ENCODE assay signal across 9 cellular contexts in genomic region chr6:7974932-7975763, GRCh38.
DNase-seq lines count a peak whose midpoint lies in the region; ATAC-seq, FAIRE-seq and TF ChIP-seq lines count a peak whose summit lies in the region.
"Had no signal": no experiment of that assay in that cellular context is flagged by ENCODE, and none has a peak within 500 bp of the region (broad histone marks: within the 10 kb centered on the region; RNA-seq: fewer than 3 reads in every experiment).

No MANE protein-coding gene starts in this region.

- BruUV-seq in K562 (replicated peaks; lab: Mats Ljungman, UMichigan): no TSS peak

- intact Hi-C loops in K562 (cut with micrococcal nuclease): loop anchor here (1.0 to 5.0 kb wide), 2 partner anchors 63 to 76 kb away; partner anchors contain the start of gene TXNDC5
- intact Hi-C loops in activated CD4-positive, alpha-beta T cell treated with anti-CD3 and anti-CD28 coated beads, Interleukin-2, amount 10 ng/mL, durations not matched to agents 24 days and 14 days (cut with micrococcal nuclease): no loop called here

- CTCF ChIA-PET in K562 (lab: Yijun Ruan, JAX; ENCODE audit: low intra/inter-chr PET ratio): interaction anchor here (0.5 to 1.0 kb wide), 2 partner anchors 16 to 84 kb away, joined by 3 to 4 read pairs; no protein-coding TSS in a partner anchor

- peaks cover 15% of the 10 kb centered on the region; the same call in 1 of the 2 replicates for H4K20me1 ChIP-seq in K562 (replicated peaks; ENCODE audit: control insufficient read depth, insufficient read depth, low read length)

- H3K4me1 ChIP-seq in K562 (replicated peaks in 1 of 2; ENCODE audit: control insufficient read depth in 2 of 2, insufficient read depth in 2 of 2, low read length in 2 of 2): peaks cover 7 to 20% of the 10 kb centered on the region in 2 experiments; a peak in 4 of 5 replicates

- TF ChIP-seq EP300 in K562 (IDR thresholded peaks at IDR 0.05; ENCODE audit: low read length): peak; percentile 79

- H3K9me1 ChIP-seq in K562 (ENCODE audit: control insufficient read depth, insufficient read depth, low read length): no peaks in the 10 kb centered on the region

- POLR2A ChIA-PET in K562 (lab: Yijun Ruan, JAX): interaction anchor here (0.6 to 1.4 kb wide), 2 partner anchors 24 to 37 kb away, joined by 3 read pairs; no protein-coding TSS in a partner anchor

- peaks cover 17% of the 10 kb centered on the region for H3K27me3 Mint-ChIP-seq in activated CD4-positive, alpha-beta T cell treated with anti-CD3 and anti-CD28 coated beads, Interleukin-2, amount 10 ng/mL, durations not matched to agents 24 days and 14 days

- no peaks in the 10 kb centered on the region for H3K79me2 ChIP-seq in K562 (ENCODE audit: control insufficient read depth, insufficient read depth, low read length)

- 0 out of 2 replicates have a peak overlapping the region, but pooled peaks have one; percentile 3 for H2AFZ ChIP-seq in K562 (ENCODE audit: low read depth, low read length)

- H3K4me2 ChIP-seq in K562 (ENCODE audit: insufficient read depth, low read length): peak overlapping the region; percentile 49

- peaks cover 7% of the 10 kb centered on the region for H3K9me3 Mint-ChIP-seq in activated CD4-positive, alpha-beta T cell treated with anti-CD3 and anti-CD28 coated beads, Interleukin-2, amount 10 ng/mL, durations not matched to agents 24 days and 14 days

- peaks cover 4% of the 10 kb centered on the region for H3K4me1 Mint-ChIP-seq in activated CD4-positive, alpha-beta T cell treated with anti-CD3 and anti-CD28 coated beads, Interleukin-2, amount 10 ng/mL, durations not matched to agents 24 days and 14 days

- DNase-seq in EL: peak; percentile 96
- DNase-seq in LoVo (ENCODE audit: low spot score): peak; percentile 97
- DNase-seq in K562 (ENCODE audit: extremely low read depth in 1 of 4, low spot score in 3 of 4): peak; percentile 67 to 94 (median 81)
- peak; percentile 32 for DNase-seq in kidney epithelial cell (ENCODE audit: low read depth)
- peak; percentile 55 for DNase-seq in stromal cell of bone marrow (ENCODE audit: low read depth)
- DNase-seq in effector CD4-positive, alpha-beta T cell: no peak
- no peak for DNase-seq in retina
- no peak for DNase-seq in activated CD4-positive, alpha-beta T cell treated with anti-CD3 and anti-CD28 coated beads, Interleukin-2, amount 10 ng/mL, durations not matched to agents 24 days and 14 days

- peaks cover 8 to 22% of the 10 kb centered on the region in 2 experiments for H3K27me3 ChIP-seq in K562 (ENCODE audit: control insufficient read depth in 2 of 2, insufficient read depth in 2 of 2, low read length in 2 of 2)
- peaks cover 2% of the 10 kb centered on the region for H3K27me3 ChIP-seq in kidney epithelial cell (ENCODE audit: control insufficient read depth, insufficient read depth, low read length)

- in situ Hi-C loops in K562 (cut with MboI): no loop called here

- H3K36me3 ChIP-seq in K562 (ENCODE audit: control insufficient read depth, insufficient read depth, low read length): no peaks in the 10 kb centered on the region
- no peaks in the 10 kb centered on the region for H3K36me3 ChIP-seq in kidney epithelial cell (ENCODE audit: control insufficient read depth, insufficient read depth, low read length)

- TF ChIP-seq CTCF in K562 (IDR thresholded peaks at IDR 0.05 in 2 of 3, conservative IDR thresholded peaks at IDR 0.05 in 1 of 3; ENCODE audit: insufficient read depth in 2 of 3, low read depth in 1 of 3, low read length in 3 of 3) (peak in 1 of 3 experiments; percentile 6; a peak in 1 of 6 replicates), kidney epithelial cell (IDR thresholded peaks at IDR 0.05; ENCODE audit: insufficient read depth, low read length, poor library complexity, severe bottlenecking) (no peak)

- H3K4me3 ChIP-seq in K562 (no peak overlapping the region), kidney epithelial cell (ENCODE audit: low read depth, low read length) (no peak overlapping the region)

- no peaks in the 10 kb centered on the region for H3K36me3 Mint-ChIP-seq in activated CD4-positive, alpha-beta T cell treated with anti-CD3 and anti-CD28 coated beads, Interleukin-2, amount 10 ng/mL, durations not matched to agents 24 days and 14 days (ENCODE audit: low read depth)

- TF ChIP-seq RAD21 in K562 (CRISPR knock-in tag; conservative IDR thresholded peaks at IDR 0.05 in 1 of 2, IDR thresholded peaks at IDR 0.05 in 1 of 2): 0 out of 4 replicates have a peak, but pooled peaks have one; percentile 5 to 11

- no peak overlapping the region for H3K27ac ChIP-seq in K562 (ENCODE audit: extremely low read depth, low read depth, low read length)
- H3K27ac ChIP-seq: HL-60 had no signal

- H3K9me3 ChIP-seq in K562 (replicated peaks; ENCODE audit: control insufficient read depth, insufficient read depth, low read depth, low read length): no peaks in the 10 kb centered on the region

- no peak overlapping the region for H3K4me3 Mint-ChIP-seq in activated CD4-positive, alpha-beta T cell treated with anti-CD3 and anti-CD28 coated beads, Interleukin-2, amount 10 ng/mL, durations not matched to agents 24 days and 14 days

- no peak overlapping the region; a peak in 1 of 4 replicates for H3K9ac ChIP-seq in K562 (ENCODE audit: insufficient read depth in 1 of 2, low read depth in 2 of 2, low read length in 2 of 2)

- FAIRE-seq in K562 (lab: Jason Lieb, UNC): peak; percentile 99

- peak; percentile 97 for ATAC-seq in K562

- TF ChIP-seq POLR2A in K562 (conservative IDR thresholded peaks at IDR 0.05): no peak

- no peak overlapping the region for H3K27ac Mint-ChIP-seq in activated CD4-positive, alpha-beta T cell treated with anti-CD3 and anti-CD28 coated beads, Interleukin-2, amount 10 ng/mL, durations not matched to agents 24 days and 14 days

- 0% methylated on average over 19 of the region's 19 CpGs for WGBS in K562 (ENCODE audit: insufficient coverage, low coverage, missing lambda C conversion rate)

TF ChIP-seq in K562, 482 proteins besides CTCF, POLR2A, EP300 and RAD21 (continues in another document):
- TF ChIP-seq HDAC8 (tag; IDR thresholded peaks at IDR 0.05) (no peak), MBD2 (IDR thresholded peaks at IDR 0.05; ENCODE audit: borderline replicate concordance, low read depth) (peak; percentile 62; the same call in 1 of the 2 replicates), VEZF1 (CRISPR knock-in tag; IDR thresholded peaks at IDR 0.05) (peak; percentile 33; the same call in 1 of the 2 replicates), DACH1 (IDR thresholded peaks at IDR 0.05; ENCODE audit: partially characterized antibody) (peak; percentile 43), SNIP1 (IDR thresholded peaks at IDR 0.05; ENCODE audit: low read depth) (no peak), CHCHD3 (CRISPR knock-in tag; IDR thresholded peaks at IDR 0.05) (no peak), CREB3L1 (IDR thresholded peaks at IDR 0.05; ENCODE audit: borderline replicate concordance, low read depth) (peak; percentile 20; the same call in 1 of the 2 replicates), LARP7 (IDR thresholded peaks at IDR 0.05) (no peak), ZKSCAN1 (IDR thresholded peaks at IDR 0.05; ENCODE audit: low read depth, low read length) (peak; percentile 89; the same call in 1 of the 2 replicates), GTF2E2 (tag; IDR thresholded peaks at IDR 0.05) (no peak), TOE1 (IDR thresholded peaks at IDR 0.05; ENCODE audit: borderline replicate concordance) (peak; percentile 63; the same call in 1 of the 2 replicates), TOE1 (CRISPR knock-in tag; IDR thresholded peaks at IDR 0.05; ENCODE audit: borderline replicate concordance, low read depth) (no peak), TEAD1 (CRISPR knock-in tag; IDR thresholded peaks at IDR 0.05) (peak in 1 of 2 experiments; percentile 21; a peak in 1 of 4 replicates), ASH1L (IDR thresholded peaks at IDR 0.05; ENCODE audit: borderline replicate concordance, low read depth, partially characterized antibody) (no peak), TCF15 (CRISPR knock-in tag; IDR thresholded peaks at IDR 0.05) (no peak), FOXK1 (CRISPR knock-in tag; IDR thresholded peaks at IDR 0.05; ENCODE audit: borderline replicate concordance) (peak; percentile 57; the same call in 1 of the 2 replicates), RNF2 (IDR thresholded peaks at IDR 0.05) (peak; percentile 74; the same call in 1 of the 2 replicates), ZNF696 (CRISPR knock-in tag; conservative IDR thresholded peaks at IDR 0.05) (no peak), ZNF184 (CRISPR knock-in tag; IDR thresholded peaks at IDR 0.05) (no peak), RBM25 (IDR thresholded peaks at IDR 0.05; ENCODE audit: low read depth, low read length, severe bottlenecking) (no peak), BRCA1 (IDR thresholded peaks at IDR 0.05) (no peak), BRCA1 (CRISPR knock-in tag; IDR thresholded peaks at IDR 0.05) (no peak)

Comparison
In these comparisons a context has a peak if more than half of its experiments do, and no peak if none do; other contexts are left out.
1. DNase-seq: peak in EL (single experiment), LoVo (single experiment), K562 (4 of 4), kidney epithelial cell (single experiment) and stromal cell of bone marrow (single experiment); none in effector CD4-positive, alpha-beta T cell (single experiment), retina (single experiment) and activated CD4-positive, alpha-beta T cell treated with anti-CD3 and anti-CD28 coated beads, Interleukin-2, amount 10 ng/mL, durations not matched to agents 24 days and 14 days (single experiment).